Comparison of ENCODE assay signal across 8 cellular contexts in genomic region chr7:105017263-105018051, GRCh38. TPM values are rescaled to one million over a fixed set of nuclear protein-coding genes. Genes with fewer than 3 reads are reported as not detected.
DNase-seq lines count a peak whose midpoint lies in the region; ATAC-seq and TF ChIP-seq lines count a peak whose summit lies in the region.

No MANE protein-coding gene starts in this region.

- peak overlapping the region; percentile 84 to 100 (median 100) for H3K27ac Mint-ChIP-seq in CD4-positive, alpha-beta memory T cell
- H3K27ac Mint-ChIP-seq in neural crest cell (ENCODE audit: unreplicated experiment), result peak overlapping the region; percentile 95

- peak overlapping the region; percentile 100 for H3K27ac ChIP-seq in CD4-positive, alpha-beta memory T cell (ENCODE audit: low read depth, low read length)
- H3K27ac ChIP-seq in coronary artery, result peak overlapping the region; percentile 99 to 100

- peak overlapping the region; percentile 94 to 100 (median 98) for H3K4me3 Mint-ChIP-seq in CD4-positive, alpha-beta memory T cell
- H3K4me3 Mint-ChIP-seq in neural crest cell, result peak overlapping the region; percentile 100

- POLR2A ChIA-PET in CD4-positive, alpha-beta memory T cell (lab: Charles Lee; ENCODE audit: partially characterized antibody), result interaction anchor here (0.8 to 18.8 kb wide), 12 partner anchors 8 to 74 kb away, joined by 3 to 760 read pairs (median 6); no protein-coding TSS in a partner anchor

- H3K27me3 Mint-ChIP-seq in CD4-positive, alpha-beta memory T cell, result peaks cover 0 to 8% of the 10 kb centered on the region in 2 donors
- H3K27me3 Mint-ChIP-seq in neural crest cell (ENCODE audit: low read depth), result peaks cover 10% of the 10 kb centered on the region

- CTCF ChIA-PET in CD4-positive, alpha-beta memory T cell (lab: Charles Lee; ENCODE audit: partially characterized antibody), result interaction anchor here (0.7 to 4.7 kb wide), 6 partner anchors 8 to 413 kb away, joined by 4 to 84 read pairs (median 12); no protein-coding TSS in a partner anchor

- ATAC-seq in HG02973 (IDR thresholded peaks at IDR 0.05; ENCODE audit: unreplicated experiment), result no peak

- intact Hi-C loops in CD4-positive, alpha-beta memory T cell (cut with micrococcal nuclease), result loop anchor here (1.0 to 2.0 kb wide), 2 partner anchors 8 to 47 kb away; no protein-coding TSS in a partner anchor

- no peaks in the 10 kb centered on the region for H3K36me3 ChIP-seq in CD4-positive, alpha-beta memory T cell (ENCODE audit: insufficient read depth, low read length)

- TF ChIP-seq CTCF in coronary artery (IDR thresholded peaks at IDR 0.05) (no peak), neural crest cell (conservative IDR thresholded peaks at IDR 0.05) (no peak)

- peaks cover 2 to 67% of the 10 kb centered on the region in 2 donors for H3K36me3 Mint-ChIP-seq in CD4-positive, alpha-beta memory T cell
- H3K36me3 Mint-ChIP-seq in neural crest cell (ENCODE audit: low read depth), result peaks cover 9% of the 10 kb centered on the region

- peak overlapping the region; percentile 99 for H3K4me3 ChIP-seq in CD4-positive, alpha-beta memory T cell (ENCODE audit: low read length in 2 of 2)
- H3K4me3 ChIP-seq in coronary artery, result peak overlapping the region; percentile 94

- H3K9me3 ChIP-seq in CD4-positive, alpha-beta memory T cell (ENCODE audit: control insufficient read depth in 1 of 2, low read length in 2 of 2), result no peaks in the 10 kb centered on the region

- DNase-seq in CD4-positive, alpha-beta memory T cell, result peak in 1 of 5 donors; percentile 20
- DNase-seq in NCI-H2227 (lab: John Stamatoyannopoulos, UW; ENCODE audit: unreplicated experiment) (peak; percentile 42), coronary artery (ENCODE audit: low spot score) (no peak), neural crest cell (ENCODE audit: low read depth, low spot score) (no peak), SW 1271 (lab: John Stamatoyannopoulos, UW) (no peak), NCI-H1048 (lab: John Stamatoyannopoulos, UW) (no peak)
- DNase-seq in activated effector memory CD4-positive, alpha-beta T cell treated with Interleukin-2 at 50 U/mL for 16 hours, result no peak

- no peaks in the 10 kb centered on the region for H3K27me3 ChIP-seq in CD4-positive, alpha-beta memory T cell (ENCODE audit: insufficient read depth, low read length)

- H3K4me1 Mint-ChIP-seq in CD4-positive, alpha-beta memory T cell, result peaks cover 33 to 89% (median 45%) of the 10 kb centered on the region in 4 donors
- peaks cover 51% of the 10 kb centered on the region for H3K4me1 Mint-ChIP-seq in neural crest cell

- peaks cover 64% of the 10 kb centered on the region for H3K4me1 ChIP-seq in CD4-positive, alpha-beta memory T cell (ENCODE audit: insufficient read depth, low read length)

- H3K9me3 Mint-ChIP-seq in CD4-positive, alpha-beta memory T cell, result peaks cover 0 to 11% (median 0%) of the 10 kb centered on the region in 8 donors
- no peaks in the 10 kb centered on the region for H3K9me3 Mint-ChIP-seq in neural crest cell

RNA-seq across cellular contexts. Expression of gene KMT2E, which starts 3.5 kb away (rescaled TPM):
- 100 to 1,000 TPM; 213 to 224 TPM for total RNA-seq in CD4-positive, alpha-beta memory T cell
- polyA plus RNA-seq in CD4-positive, alpha-beta memory T cell, result 100 to 1,000 TPM; 109 to 244 TPM
- total RNA-seq in neural crest cell, result 75.5 and 79.6 TPM in 2 replicates
